Comparison of ENCODE assay signal across 33 cellular contexts in the genomic region with DNA sequence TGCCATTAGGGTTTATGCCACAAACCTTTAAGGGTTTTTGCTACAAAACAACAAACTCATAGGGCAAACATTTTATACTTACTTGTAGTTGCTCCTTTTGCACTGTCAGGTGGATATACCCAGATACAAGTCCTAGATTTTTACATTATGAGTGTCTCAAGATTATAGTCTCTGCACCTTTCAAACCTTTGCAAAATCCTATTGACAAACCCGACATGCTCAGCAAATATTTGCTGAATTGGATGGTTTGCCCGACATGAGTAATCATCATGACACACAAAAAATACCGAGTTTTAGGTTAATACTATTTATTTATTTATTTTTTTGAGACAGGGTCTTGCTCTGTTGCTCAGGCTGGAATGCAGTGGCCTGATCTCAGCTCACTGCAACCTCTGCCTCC.
"Had no signal": no experiment of that assay in that cellular context is flagged by ENCODE, and none has a peak within 500 bp of the region (broad histone marks: within the 10 kb centered on the region; RNA-seq: fewer than 3 reads in every experiment).

No MANE protein-coding gene starts in this region.

- H3K36me3 ChIP-seq: adrenal gland, breast epithelium, cardiac muscle cell had no signal

- H3K4me1 ChIP-seq: adrenal gland, body of pancreas, breast epithelium had no signal

- H3K27ac ChIP-seq: adrenal gland, ascending aorta, body of pancreas, breast epithelium, cardiac muscle cell had no signal

- H3K9me3 ChIP-seq: adrenal gland, ascending aorta, body of pancreas, breast epithelium had no signal

- H3K4me3 ChIP-seq: adrenal gland, ascending aorta, body of pancreas, breast epithelium, cardiac muscle cell had no signal

- DNase-seq: activated effector memory CD4-positive, alpha-beta T cell treated with anti-CD3 and anti-CD28 coated beads, Interleukin-2, amount 50 U/mL, for 16 hours; activated effector memory CD4-positive, alpha-beta T cell treated with Interleukin-2 at 50 U/mL for 16 hours; activated gamma-delta T cell; activated gamma-delta T cell treated with Interleukin-2 at 50 U/mL for 16 hours; activated naive CD4-positive, alpha-beta T cell; activated naive CD4-positive, alpha-beta T cell treated with anti-CD3 and anti-CD28 coated beads for 36 hours; activated naive CD4-positive, alpha-beta T cell treated with anti-CD3 and anti-CD28 coated beads, Interleukin-2, amount 10 ng/mL, durations not matched to agents 7 days and 5 days; activated naive CD4-positive, alpha-beta T cell treated with anti-CD3 and anti-CD28 coated beads, Interleukin-2, amount 50 U/mL, for 16 hours; activated naive CD4-positive, alpha-beta T cell treated with Interleukin-2 at 50 U/mL for 16 hours; activated naive CD8-positive, alpha-beta T cell treated with anti-CD3 and anti-CD28 coated beads for 36 hours; activated naive CD8-positive, alpha-beta T cell treated with anti-CD3 and anti-CD28 coated beads, Interleukin-2, amount 10 ng/mL, durations not matched to agents 7 days and 5 days; activated naive CD8-positive, alpha-beta T cell treated with anti-CD3 and anti-CD28 coated beads, Interleukin-2, amount 50 U/mL, for 24 hours; activated T-cell treated with anti-CD3 and anti-CD28 coated beads, Interleukin-2, amount 50 U/mL, for 24 hours; activated T-cell treated with anti-CD3 and anti-CD28 coated beads, Interleukin-2, amount 50 U/mL, for 4 hours; activated T-cell treated with anti-CD3 and anti-CD28 coated beads, Interleukin-2, amount 50 U/mL, for 48 hours; activated T-cell treated with anti-CD3 and anti-CD28 coated beads, Interleukin-2, amount 50 U/mL, for 72 hours; adrenal gland; amniotic stem cell; amygdala; anterior cingulate cortex; aorta; body of pancreas; caudate nucleus; central memory CD4-positive, alpha-beta T cell; cerebellar nuclear complex had no signal

- FAIRE-seq: astrocyte, bronchial epithelial cell, colon had no signal

- H3K27me3 ChIP-seq: adrenal gland, ascending aorta, body of pancreas, breast epithelium, cardiac muscle cell had no signal

- ATAC-seq: activated naive CD4-positive, alpha-beta T cell treated with anti-CD3 and anti-CD28 coated beads, Interleukin-2, amount 50 U/mL, for 72 hours; activated naive CD8-positive, alpha-beta T cell treated with anti-CD3 and anti-CD28 coated beads, Interleukin-2, amount 50 U/mL, for 24 hours; activated T-cell treated with anti-CD3 and anti-CD28 coated beads, Interleukin-2, amount 50 U/mL, for 4 hours; activated T-cell treated with anti-CD3 and anti-CD28 coated beads, Interleukin-2, amount 50 U/mL, for 72 hours; activated T-helper 17 cell treated with anti-CD3 and anti-CD28 coated beads, Interleukin-2, amount 50 U/mL, for 72 hours; body of pancreas had no signal
